9 cellular contexts compared by ENCODE assay signal in genomic region chr17:19346351-19347255, GRCh38. TPM values are rescaled to one million over a fixed set of nuclear protein-coding genes. Genes with fewer than 3 reads are reported as not detected.
DNase-seq lines count a peak whose midpoint lies in the region; ATAC-seq and TF ChIP-seq lines count a peak whose summit lies in the region.
"Had no signal": no experiment of that assay in that cellular context is flagged by ENCODE, and none has a peak within 500 bp of the region (broad histone marks: within the 10 kb centered on the region; RNA-seq: fewer than 3 reads in every experiment).

No MANE protein-coding gene starts in this region.

- H3K4me2 ChIP-seq in skeletal muscle satellite cell (ENCODE audit: low read length): peak overlapping the region; percentile 55

- H3K9me3 Mint-ChIP-seq in CD4-positive, alpha-beta memory T cell: no peaks in the 10 kb centered on the region

- H3K9me3 ChIP-seq in WERI-Rb-1 (ENCODE audit: severe bottlenecking) (no peaks in the 10 kb centered on the region), skeletal muscle satellite cell (replicated peaks; ENCODE audit: low read length) (no peaks in the 10 kb centered on the region)
- H3K9me3 ChIP-seq in CD4-positive, alpha-beta memory T cell (ENCODE audit: control insufficient read depth in 1 of 2, low read length in 2 of 2): no peaks in the 10 kb centered on the region
- H3K9me3 ChIP-seq: neutrophil had no signal

- H3K36me3 ChIP-seq in WERI-Rb-1 (peaks cover 2% of the 10 kb centered on the region; the same call in 1 of the 2 replicates), skeletal muscle satellite cell (ENCODE audit: insufficient read depth, low read length) (no peaks in the 10 kb centered on the region)
- H3K36me3 ChIP-seq in CD4-positive, alpha-beta memory T cell (ENCODE audit: insufficient read depth, low read length): no peaks in the 10 kb centered on the region
- H3K36me3 ChIP-seq: neutrophil had no signal

- no peak overlapping the region for H3K4me3 ChIP-seq in WERI-Rb-1 (ENCODE audit: low read depth, low read length)
- H3K4me3 ChIP-seq in skeletal muscle satellite cell (ENCODE audit: low read length): peak overlapping the region; percentile 3
- H3K4me3 ChIP-seq in CD4-positive, alpha-beta memory T cell (ENCODE audit: low read length in 2 of 2): no peak overlapping the region

- DNase-seq in HS-27A (ENCODE audit: low read depth) (peak; percentile 92), WERI-Rb-1 (peak; percentile 78), left cardiac atrium (peak; percentile 85), NCI-H146 (lab: John Stamatoyannopoulos, UW) (no peak), HK-2 (ENCODE audit: unreplicated experiment) (no peak)
- DNase-seq in CD4-positive, alpha-beta memory T cell: no peak

- ATAC-seq in left cardiac atrium (peak; percentile 51 to 79), GM21529 (IDR thresholded peaks at IDR 0.05; ENCODE audit: unreplicated experiment) (no peak)

- no peak overlapping the region for H3K27ac Mint-ChIP-seq in CD4-positive, alpha-beta memory T cell

- peak overlapping the region; percentile 60 for H3K9ac ChIP-seq in skeletal muscle satellite cell (ENCODE audit: low read depth, low read length)

- CTCF ChIA-PET in CD4-positive, alpha-beta memory T cell (lab: Charles Lee; ENCODE audit: partially characterized antibody): no interaction called here

- intact Hi-C loops in left cardiac atrium (cut with DNase I): no loop called here
- intact Hi-C loops in CD4-positive, alpha-beta memory T cell (cut with micrococcal nuclease): no loop called here

- peaks cover 0 to 2% of the 10 kb centered on the region in 2 donors for H3K27me3 Mint-ChIP-seq in CD4-positive, alpha-beta memory T cell

- POLR2A ChIA-PET in CD4-positive, alpha-beta memory T cell (lab: Charles Lee; ENCODE audit: partially characterized antibody): no interaction called here

- H3K4me1 Mint-ChIP-seq in CD4-positive, alpha-beta memory T cell: no peaks in the 10 kb centered on the region

- peaks cover 37% of the 10 kb centered on the region for H3K4me1 ChIP-seq in skeletal muscle satellite cell (ENCODE audit: control insufficient read depth, insufficient read depth, low read length)
- no peaks in the 10 kb centered on the region for H3K4me1 ChIP-seq in CD4-positive, alpha-beta memory T cell (ENCODE audit: insufficient read depth, low read length)

- H3K36me3 Mint-ChIP-seq in CD4-positive, alpha-beta memory T cell: no peaks in the 10 kb centered on the region

- no peak for TF ChIP-seq CTCF in WERI-Rb-1 (IDR thresholded peaks at IDR 0.05; ENCODE audit: low read depth, low read length)

- H3K4me3 Mint-ChIP-seq in CD4-positive, alpha-beta memory T cell: no peak overlapping the region

- peak overlapping the region; percentile 79 for H3K27ac ChIP-seq in WERI-Rb-1
- no peak overlapping the region for H3K27ac ChIP-seq in CD4-positive, alpha-beta memory T cell (ENCODE audit: low read depth, low read length)
- H3K27ac ChIP-seq: neutrophil had no signal

- H3K27me3 ChIP-seq in WERI-Rb-1 (ENCODE audit: insufficient read depth, low read depth, severe bottlenecking) (no peaks in the 10 kb centered on the region), skeletal muscle satellite cell (ENCODE audit: control insufficient read depth, insufficient read depth, low read length) (no peaks in the 10 kb centered on the region)
- no peaks in the 10 kb centered on the region for H3K27me3 ChIP-seq in CD4-positive, alpha-beta memory T cell (ENCODE audit: insufficient read depth, low read length)

RNA-seq across cellular contexts. Expression of gene B9D1, which starts 15.9 kb away (rescaled TPM):
- 1 to 10 TPM; 7.3 to 8.4 TPM for total RNA-seq in left cardiac atrium
- total RNA-seq in skeletal muscle satellite cell (2012; rRNA removed): 26.6 TPM in 2 replicates
- 1 to 10 TPM; 2.5 to 2.8 TPM for total RNA-seq in CD4-positive, alpha-beta memory T cell
- under 1 TPM in 1 of 2 donors, not detected in 1; 0.29 TPM for polyA plus RNA-seq in CD4-positive, alpha-beta memory T cell

RNA-seq across cellular contexts. Expression of gene MAPK7, which starts 31.7 kb away (rescaled TPM):
- 10 to 100 TPM; 13.8 to 15.1 TPM for total RNA-seq in left cardiac atrium
- 16.2 and 18.8 TPM in 2 replicates for total RNA-seq in skeletal muscle satellite cell (2012; rRNA removed)
- total RNA-seq in CD4-positive, alpha-beta memory T cell: 10 to 100 TPM; 19.4 to 26.2 TPM
- 10 to 100 TPM in 1 of 2 donors, 1 to 10 TPM in 1; 2.1 to 12.4 TPM for polyA plus RNA-seq in CD4-positive, alpha-beta memory T cell

RNA-seq across cellular contexts. Expression of gene MFAP4, which starts 40.4 kb away (rescaled TPM):
- 100 to 1,000 TPM in 1 of 2 donors, 10 to 100 TPM in 1; 44.8 to 104 TPM for total RNA-seq in left cardiac atrium
- 1.5 and 4.2 TPM in 2 replicates for total RNA-seq in skeletal muscle satellite cell (2012; rRNA removed)
- not detected for total RNA-seq in CD4-positive, alpha-beta memory T cell
- not detected for polyA plus RNA-seq in CD4-positive, alpha-beta memory T cell

Comparison
In these comparisons a context has a peak if more than half of its experiments do, and no peak if none do; other contexts are left out.
1. DNase-seq: peak in HS-27A (single experiment), WERI-Rb-1 (single experiment) and left cardiac atrium (single experiment); none in NCI-H146 (single experiment), HK-2 (single experiment) and CD4-positive, alpha-beta memory T cell (0 of 5).
2. RNA of gene MFAP4, which starts 40.4 kb away (total RNA-seq): 44.8 to 104 TPM in left cardiac atrium; not detected in CD4-positive, alpha-beta memory T cell; every median in the first group is over 10 times any median in the second.